In genomic region chr1:172826096-172826741, GRCh38 we compare ENCODE assay signal across 8 cellular contexts.
DNase-seq lines count a peak whose midpoint lies in the region; ATAC-seq, FAIRE-seq and TF ChIP-seq lines count a peak whose summit lies in the region.

No MANE protein-coding gene starts in this region.

- DNase-seq in DMS53 treated with DMSO at 0.1 percent for 48 hours (lab: John Stamatoyannopoulos, UW; ENCODE audit: unreplicated experiment) (peak; percentile 55), HFF-Myc (ENCODE audit: extremely low read depth, low read depth) (peak; percentile 79), RPMI7951 (ENCODE audit: low read depth) (peak; percentile 86), mucosa of gallbladder (ENCODE audit: low spot score) (peak; percentile 36), GM19240 (ENCODE audit: insufficient read length, low spot score) (no peak), mesenteric fat pad (ENCODE audit: low spot score) (no peak)

- no peak for ATAC-seq in GM18873 (IDR thresholded peaks at IDR 0.05; ENCODE audit: low FRiP score, unreplicated experiment)

- FAIRE-seq in endometrium (lab: Jason Lieb, UNC): peak; percentile 85

- peak; percentile 64 for TF ChIP-seq CTCF in HFF-Myc (IDR thresholded peaks at IDR 0.05; ENCODE audit: low read depth, low read length, missing control alignments)

- no peak overlapping the region for H3K4me3 ChIP-seq in HFF-Myc (replicated peaks; ENCODE audit: low read depth, low read length)

Comparison
In these comparisons a context has a peak if more than half of its experiments do, and no peak if none do; other contexts are left out.
1. DNase-seq: peak in DMS53 treated with DMSO at 0.1 percent for 48 hours (single experiment), HFF-Myc (single experiment), RPMI7951 (single experiment) and mucosa of gallbladder (single experiment); none in GM19240 (single experiment) and mesenteric fat pad (single experiment).